1 cellular context compared by ENCODE assay signal in genomic region chr13:75492389-75492788, GRCh38.
TF ChIP-seq lines count a peak whose summit lies in the region.

No MANE protein-coding gene starts in this region.

TF ChIP-seq in K562, 482 proteins besides CTCF, POLR2A, EP300 and RAD21:
- TF ChIP-seq USF1 (CRISPR knock-in tag; IDR thresholded peaks at IDR 0.05) (peak; percentile 65), RBM25 (IDR thresholded peaks at IDR 0.05; ENCODE audit: low read depth, low read length, severe bottlenecking) (peak; percentile 32), ZBTB26 (CRISPR knock-in tag; IDR thresholded peaks at IDR 0.05) (no peak), NR4A1 (CRISPR knock-in tag; IDR thresholded peaks at IDR 0.05) (no peak), NR4A1 (tag; IDR thresholded peaks at IDR 0.05) (no peak), RB1 (IDR thresholded peaks at IDR 0.05; ENCODE audit: low read depth) (no peak), KDM1A (IDR thresholded peaks at IDR 0.05) (0 out of 4 replicates have a peak, but pooled peaks of 1 of the 2 experiments have one; percentile 8), ZNF143 (CRISPR knock-in tag; IDR thresholded peaks at IDR 0.05) (no peak), HNRNPH1 (optimal IDR thresholded peaks at IDR 0.05; ENCODE audit: low read depth, low read length) (no peak), ATF3 (IDR thresholded peaks at IDR 0.05) (peak; percentile 69), ATF3 (CRISPR knock-in tag; conservative IDR thresholded peaks at IDR 0.05) (no peak), CEBPG (CRISPR knock-in tag; IDR thresholded peaks at IDR 0.05) (peak; percentile 57), CEBPG (tag; conservative IDR thresholded peaks at IDR 0.05 in 1 of 2, IDR thresholded peaks at IDR 0.05 in 1 of 2) (peak; percentile 6 to 60; a peak in 2 of 4 replicates), CEBPB (tag; IDR thresholded peaks at IDR 0.05) (peak; percentile 89), MXD1 (CRISPR knock-in tag; IDR thresholded peaks at IDR 0.05; ENCODE audit: borderline replicate concordance, poor library complexity, severe bottlenecking) (no peak), TRIM24 (IDR thresholded peaks at IDR 0.05) (peak; percentile 33; a peak in 1 of 4 replicates), COPS2 (conservative IDR thresholded peaks at IDR 0.05) (no peak), SIX5 (IDR thresholded peaks at IDR 0.05; ENCODE audit: borderline replicate concordance in 1 of 2, insufficient read depth in 1 of 2, low read depth in 1 of 2, low read length in 2 of 2) (no peak), DACH1 (IDR thresholded peaks at IDR 0.05; ENCODE audit: partially characterized antibody) (no peak), JUN (IDR thresholded peaks at IDR 0.05; ENCODE audit: borderline replicate concordance, low read depth, low read length) (no peak), JUN (CRISPR knock-in tag; IDR thresholded peaks at IDR 0.05; ENCODE audit: borderline replicate concordance) (no peak), NCOA4 (IDR thresholded peaks at IDR 0.05; ENCODE audit: partially characterized antibody) (no peak), E2F4 (CRISPR knock-in tag; IDR thresholded peaks at IDR 0.05; ENCODE audit: low read depth) (no peak), FOSL1 (tag; conservative IDR thresholded peaks at IDR 0.05) (peak; percentile 62), TFE3 (CRISPR knock-in tag; IDR thresholded peaks at IDR 0.05) (peak; percentile 31; the same call in 1 of the 2 replicates), DEAF1 (CRISPR knock-in tag; IDR thresholded peaks at IDR 0.05) (no peak), USF2 (CRISPR knock-in tag; IDR thresholded peaks at IDR 0.05) (peak; percentile 67), ZNF75A (CRISPR knock-in tag; IDR thresholded peaks at IDR 0.05) (no peak), JUND (IDR thresholded peaks at IDR 0.05; ENCODE audit: borderline replicate concordance, low read depth, low read length) (peak; percentile 56; the same call in 1 of the 2 replicates), JUND (tag; IDR thresholded peaks at IDR 0.05; ENCODE audit: borderline replicate concordance, low read depth, low read length) (peak; percentile 56; the same call in 2 of the 3 replicates)
TF ChIP-seq in K562: peak in this region for 11.
